ENCODE assay signal across 1 cellular context in genomic region chr6:28977351-28978136, GRCh38.
TF ChIP-seq lines count a peak whose summit lies in the region.

No MANE protein-coding gene starts in this region.

TF ChIP-seq in K562, 482 proteins besides CTCF, POLR2A, EP300 and RAD21 (continued from another document):
- TF ChIP-seq ZBTB9 (CRISPR knock-in tag; IDR thresholded peaks at IDR 0.05) (0 out of 2 replicates have a peak, but pooled peaks have one; percentile 43), DMBX1 (CRISPR knock-in tag; IDR thresholded peaks at IDR 0.05; ENCODE audit: borderline replicate concordance) (peak; percentile 90), MXI1 (IDR thresholded peaks at IDR 0.05; ENCODE audit: low read depth, low read length) (no peak), ILK (tag; IDR thresholded peaks at IDR 0.05; ENCODE audit: borderline replicate concordance, low read depth) (peak; percentile 9; the same call in 1 of the 2 replicates), ZFX (CRISPR knock-in tag; IDR thresholded peaks at IDR 0.05) (peak; percentile 65), TRIM24 (IDR thresholded peaks at IDR 0.05) (peak; percentile 64 to 66; a peak in 3 of 4 replicates), PTTG1 (tag; IDR thresholded peaks at IDR 0.05; ENCODE audit: low read depth) (peak; percentile 52; the same call in 1 of the 2 replicates), YY1 (IDR thresholded peaks at IDR 0.05; ENCODE audit: borderline replicate concordance in 1 of 3, control insufficient read depth in 1 of 3, extremely low read depth in 1 of 3, insufficient read depth in 3 of 3, insufficient read length in 1 of 3, insufficient replicate concordance in 2 of 3, low read depth in 1 of 3, low read length in 2 of 3) (no peak), ZBTB33 (CRISPR knock-in tag; IDR thresholded peaks at IDR 0.05) (peak; percentile 77; the same call in 1 of the 2 replicates), IRF2 (CRISPR knock-in tag; IDR thresholded peaks at IDR 0.05) (no peak), BCL6 (CRISPR knock-in tag; IDR thresholded peaks at IDR 0.05) (0 out of 2 replicates have a peak, but pooled peaks have one; percentile 24), ZNF384 (IDR thresholded peaks at IDR 0.05; ENCODE audit: low read depth, low read length) (peak; percentile 74), KLF6 (CRISPR knock-in tag; IDR thresholded peaks at IDR 0.05; ENCODE audit: borderline replicate concordance) (peak; percentile 83; the same call in 1 of the 2 replicates), MAFG (tag; conservative IDR thresholded peaks at IDR 0.05) (peak; percentile 36; the same call in 1 of the 2 replicates), ELF2 (CRISPR knock-in tag; IDR thresholded peaks at IDR 0.05) (no peak), ZNF766 (CRISPR knock-in tag; conservative IDR thresholded peaks at IDR 0.05) (peak; percentile 65; the same call in 1 of the 2 replicates), MBD1 (CRISPR knock-in tag; IDR thresholded peaks at IDR 0.05) (peak; percentile 45; the same call in 1 of the 2 replicates), DDX20 (tag; IDR thresholded peaks at IDR 0.05; ENCODE audit: low read depth) (peak; percentile 78; the same call in 1 of the 2 replicates), SMARCA4 (IDR thresholded peaks at IDR 0.05) (peak; percentile 38; the same call in 1 of the 2 replicates), PTRF (tag; IDR thresholded peaks at IDR 0.05) (0 out of 2 replicates have a peak, but pooled peaks have one; percentile 16), PRPF4 (IDR thresholded peaks at IDR 0.05; ENCODE audit: insufficient read depth, low read depth, low read length, poor library complexity, severe bottlenecking) (peak; percentile 65), ZNF586 (CRISPR knock-in tag; conservative IDR thresholded peaks at IDR 0.05) (no peak), ARID1B (IDR thresholded peaks at IDR 0.05) (peak; percentile 43; the same call in 1 of the 2 replicates), ZNF639 (CRISPR knock-in tag; conservative IDR thresholded peaks at IDR 0.05 in 1 of 2, IDR thresholded peaks at IDR 0.05 in 1 of 2) (peak in 1 of 2 experiments; percentile 77; a peak in 1 of 4 replicates), CHAMP1 (IDR thresholded peaks at IDR 0.05) (no peak), RBM14 (IDR thresholded peaks at IDR 0.05; ENCODE audit: borderline replicate concordance, insufficient read depth, low read depth, low read length) (0 out of 2 replicates have a peak, but pooled peaks have one; percentile 66), JUND (IDR thresholded peaks at IDR 0.05; ENCODE audit: borderline replicate concordance, low read depth, low read length) (peak; percentile 68; the same call in 1 of the 2 replicates), JUND (tag; IDR thresholded peaks at IDR 0.05; ENCODE audit: borderline replicate concordance, low read depth, low read length) (no peak), SMAD4 (CRISPR knock-in tag; conservative IDR thresholded peaks at IDR 0.05) (peak; percentile 71; the same call in 1 of the 2 replicates), ZNF175 (CRISPR knock-in tag; IDR thresholded peaks at IDR 0.05; ENCODE audit: low read depth) (peak; percentile 86), NR2C1 (IDR thresholded peaks at IDR 0.05) (no peak), NR2C1 (tag; IDR thresholded peaks at IDR 0.05) (peak; percentile 66; the same call in 1 of the 2 replicates), ZNF395 (CRISPR knock-in tag; IDR thresholded peaks at IDR 0.05) (peak; percentile 76; the same call in 1 of the 2 replicates), CEBPG (CRISPR knock-in tag; IDR thresholded peaks at IDR 0.05) (peak; percentile 66; the same call in 1 of the 2 replicates), CEBPG (tag; conservative IDR thresholded peaks at IDR 0.05 in 1 of 2, IDR thresholded peaks at IDR 0.05 in 1 of 2) (peak in 1 of 2 experiments; percentile 88; a peak in 2 of 4 replicates), IRF9 (tag; IDR thresholded peaks at IDR 0.05) (peak; percentile 41; the same call in 1 of the 2 replicates), ZNF592 (IDR thresholded peaks at IDR 0.05) (peak; percentile 83), ZFPM2 (CRISPR knock-in tag; IDR thresholded peaks at IDR 0.05) (no peak), E2F3 (CRISPR knock-in tag; IDR thresholded peaks at IDR 0.05) (peak; percentile 32; the same call in 1 of the 2 replicates), RBFOX2 (IDR thresholded peaks at IDR 0.05; ENCODE audit: low read depth, low read length) (0 out of 2 replicates have a peak, but pooled peaks have one; percentile 35)
